ENCODE assay signal across 10 cellular contexts in the genomic region with DNA sequence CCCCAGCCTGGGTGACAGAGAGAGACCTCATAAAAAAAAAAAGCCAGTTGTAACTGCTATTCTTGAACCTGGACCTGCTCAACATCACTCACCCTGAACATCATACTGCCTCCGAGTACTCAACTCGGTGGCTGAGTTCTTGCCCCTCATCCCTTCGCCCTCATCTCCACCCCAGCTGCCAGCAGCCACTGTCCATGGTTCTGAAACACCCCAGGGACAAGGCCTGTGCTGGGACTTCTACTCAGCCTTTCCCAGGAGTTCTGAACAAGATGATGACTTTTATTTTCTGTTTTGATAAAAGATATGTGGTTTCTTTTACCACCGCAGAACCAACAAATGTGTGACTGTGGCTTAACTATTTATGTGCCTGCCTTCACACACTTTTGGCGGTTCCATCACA. TPM values are rescaled to one million over a fixed set of nuclear protein-coding genes. Genes with fewer than 3 reads are reported as not detected.
A peak's percentile ranks its signal among the peaks of the same experiment; 100 is the strongest.
DNase-seq lines count a peak whose midpoint lies in the region; TF ChIP-seq lines count a peak whose summit lies in the region.
"Had no signal": no experiment of that assay in that cellular context is flagged by ENCODE, and none has a peak within 500 bp of the region (broad histone marks: within the 10 kb centered on the region; RNA-seq: fewer than 3 reads in every experiment).

No MANE protein-coding gene starts in this region.

- no CpG with 5 or more reads among the region's 5 CpGs for WGBS in neuronal stem cell (ENCODE audit: extremely low coverage in 2 of 2, insufficient read length in 2 of 2, insufficient replicate concordance in 1 of 2), 2 donors
- WGBS in sigmoid colon, 2 donors = 38 to 41% methylated on average over 5 of the region's 5 CpGs

- H3K4me1 ChIP-seq in neuronal stem cell (ENCODE audit: control insufficient read depth in 2 of 2, insufficient read depth in 1 of 2, low read depth in 1 of 2, low read length in 2 of 2) (no peaks in the 10 kb centered on the region), sigmoid colon (peaks cover 0 to 5% (median 3%) of the 10 kb centered on the region in 4 donors)

- H3K79me1 ChIP-seq in neuronal stem cell (ENCODE audit: low read depth, low read length) = no peaks in the 10 kb centered on the region

- H2AK5ac ChIP-seq in neuronal stem cell (ENCODE audit: low read depth, low read length) = no peak overlapping the region

- H3K27ac ChIP-seq in neuronal stem cell (replicated peaks; ENCODE audit: low read length) = no peak overlapping the region
- no peak overlapping the region for H3K27ac ChIP-seq in sigmoid colon

- intact Hi-C loops in activated CD4-positive, alpha-beta T cell treated with anti-CD3 and anti-CD28 coated beads, Interleukin-2, amount 10 ng/mL, durations not matched to agents 24 days and 14 days (cut with micrococcal nuclease) = loop anchor here (10.0 kb wide), 1 partner anchor 241 kb away; no protein-coding TSS in a partner anchor
- intact Hi-C loops in sigmoid colon (cut with DNase I) = no loop called here

- H3K4me3 Mint-ChIP-seq in activated CD4-positive, alpha-beta T cell treated with anti-CD3 and anti-CD28 coated beads, Interleukin-2, amount 10 ng/mL, durations not matched to agents 24 days and 14 days = no peak overlapping the region
- H3K4me3 Mint-ChIP-seq: B cell, IgD-negative memory B cell had no signal

- no peak for TF ChIP-seq POLR2A in sigmoid colon (IDR thresholded peaks at IDR 0.05)

- no peaks in the 10 kb centered on the region for H3K36me3 ChIP-seq in neuronal stem cell (replicated peaks in 1 of 2; ENCODE audit: control insufficient read depth in 2 of 2, insufficient read depth in 2 of 2, low read length in 2 of 2)
- H3K36me3 ChIP-seq in sigmoid colon = no peaks in the 10 kb centered on the region

- no peak overlapping the region for H3K27ac Mint-ChIP-seq in activated CD4-positive, alpha-beta T cell treated with anti-CD3 and anti-CD28 coated beads, Interleukin-2, amount 10 ng/mL, durations not matched to agents 24 days and 14 days
- H3K27ac Mint-ChIP-seq: B cell, IgD-negative memory B cell had no signal

- no peaks in the 10 kb centered on the region for H3K4me1 Mint-ChIP-seq in activated CD4-positive, alpha-beta T cell treated with anti-CD3 and anti-CD28 coated beads, Interleukin-2, amount 10 ng/mL, durations not matched to agents 24 days and 14 days

- peaks cover 11% of the 10 kb centered on the region for H3K27me3 Mint-ChIP-seq in activated CD4-positive, alpha-beta T cell treated with anti-CD3 and anti-CD28 coated beads, Interleukin-2, amount 10 ng/mL, durations not matched to agents 24 days and 14 days

- no peak overlapping the region for H3K9ac ChIP-seq in neuronal stem cell (ENCODE audit: low read depth, low read length, poor library complexity)

- H3K4me3 ChIP-seq in cardiac fibroblast (replicated peaks in 1 of 2; ENCODE audit: low read depth in 2 of 2, low read length in 2 of 2) = no peak overlapping the region
- no peak overlapping the region for H3K4me3 ChIP-seq in neuronal stem cell (ENCODE audit: low read length in 2 of 2)
- H3K4me3 ChIP-seq in sigmoid colon = no peak overlapping the region

- no peak overlapping the region for H2BK5ac ChIP-seq in neuronal stem cell (ENCODE audit: low read length)

- no peak overlapping the region for H2BK12ac ChIP-seq in neuronal stem cell (ENCODE audit: low read length)

- H3K4ac ChIP-seq in neuronal stem cell (ENCODE audit: low read length) = no peak overlapping the region

- H3K14ac ChIP-seq in neuronal stem cell (ENCODE audit: low read length) = no peak overlapping the region

- H3K27me3 ChIP-seq in neuronal stem cell (ENCODE audit: control insufficient read depth in 3 of 3, insufficient read depth in 3 of 3, low read depth in 1 of 3, low read length in 3 of 3) (peaks cover 0 to 32% (median 16%) of the 10 kb centered on the region in 3 experiments), sigmoid colon (peaks cover 4 to 52% (median 17%) of the 10 kb centered on the region in 3 donors)

- no peak overlapping the region for H3K18ac ChIP-seq in neuronal stem cell (ENCODE audit: low read length)

- no peak overlapping the region for H4K91ac ChIP-seq in neuronal stem cell (ENCODE audit: low read depth, low read length, poor library complexity)

- H3K9me3 ChIP-seq in neuronal stem cell (replicated peaks in 1 of 2; ENCODE audit: control insufficient read depth in 2 of 2, insufficient read depth in 1 of 2, low read depth in 1 of 2, low read length in 2 of 2) = no peaks in the 10 kb centered on the region
- no peaks in the 10 kb centered on the region for H3K9me3 ChIP-seq in sigmoid colon

- H3K9me3 Mint-ChIP-seq in activated CD4-positive, alpha-beta T cell treated with anti-CD3 and anti-CD28 coated beads, Interleukin-2, amount 10 ng/mL, durations not matched to agents 24 days and 14 days = no peaks in the 10 kb centered on the region
- H3K9me3 Mint-ChIP-seq: IgD-negative memory B cell had no signal

- no peak overlapping the region for H3K4me2 ChIP-seq in neuronal stem cell (ENCODE audit: insufficient read depth, low read length, poor library complexity, severe bottlenecking)

- DNase-seq in activated CD4-positive, alpha-beta T cell treated with anti-CD3 and anti-CD28 coated beads, Interleukin-2, amount 10 ng/mL, durations not matched to agents 24 days and 14 days = peak; percentile 82
- no peak for DNase-seq in activated CD4-positive, alpha-beta T cell treated with anti-CD3 and anti-CD28 coated beads, Interleukin-2, amount 50 U/mL, for 4 hours
- DNase-seq in NAMALWA (ENCODE audit: low spot score) (peak; percentile 56), cardiac fibroblast (ENCODE audit: low read depth in 2 of 2) (peak; percentile 4 to 7), neuronal stem cell (ENCODE audit: low spot score) (peak; percentile 74), NCI-H187 treated with DMSO at 0.1 percent for 48 hours (lab: John Stamatoyannopoulos, UW) (no peak), sigmoid colon (no peak), NCI-H446 (lab: John Stamatoyannopoulos, UW) (no peak)

- H3K36me3 Mint-ChIP-seq in activated CD4-positive, alpha-beta T cell treated with anti-CD3 and anti-CD28 coated beads, Interleukin-2, amount 10 ng/mL, durations not matched to agents 24 days and 14 days (ENCODE audit: low read depth) = no peaks in the 10 kb centered on the region
- H3K36me3 Mint-ChIP-seq: IgD-negative memory B cell had no signal

- TF ChIP-seq CTCF in cardiac fibroblast (IDR thresholded peaks at IDR 0.05; ENCODE audit: low read depth, low read length) (no peak), sigmoid colon (IDR thresholded peaks at IDR 0.05) (no peak)

- H4K8ac ChIP-seq in neuronal stem cell (ENCODE audit: low read depth, low read length) = no peak overlapping the region

- TF ChIP-seq EP300 in sigmoid colon (IDR thresholded peaks at IDR 0.05) = no peak

- no peak overlapping the region for H2BK15ac ChIP-seq in neuronal stem cell (ENCODE audit: low read length)

- H3K23ac ChIP-seq in neuronal stem cell (ENCODE audit: low read depth, low read length, poor library complexity) = no peak overlapping the region

- H2AFZ ChIP-seq in neuronal stem cell (ENCODE audit: low read length) = no peak overlapping the region

- no peak overlapping the region for H2BK120ac ChIP-seq in neuronal stem cell (ENCODE audit: low read depth, low read length)

RNA-seq across cellular contexts. Expression of a gene that starts 5.3 kb away (rescaled TPM):
- 0.23 and 0.31 TPM in 2 replicates for total RNA-seq in activated CD4-positive, alpha-beta T cell treated with anti-CD3 and anti-CD28 coated beads, Interleukin-2, amount 10 ng/mL, durations not matched to agents 24 days and 14 days
- 1.1 TPM for polyA plus RNA-seq in neuronal stem cell (2013, experiment 1 of 2)
- 1.3 TPM for polyA plus RNA-seq in neuronal stem cell (2013, experiment 2 of 2)
- under 1 TPM in 2 of 4 donors, not detected in 2; under 0.01 to 0.28 TPM for total RNA-seq in sigmoid colon
- under 1 TPM in 1 of 3 donors, not detected in 2; 0.16 TPM for polyA plus RNA-seq in sigmoid colon
- polyA plus RNA-seq: IgD-negative memory B cell had no signal

Comparison
In these comparisons a context has a peak if more than half of its experiments do, and no peak if none do; other contexts are left out.
1. DNase-seq: peak in activated CD4-positive, alpha-beta T cell treated with anti-CD3 and anti-CD28 coated beads, Interleukin-2, amount 10 ng/mL, durations not matched to agents 24 days and 14 days (single experiment), NAMALWA (single experiment), cardiac fibroblast (2 of 2) and neuronal stem cell (single experiment); none in activated CD4-positive, alpha-beta T cell treated with anti-CD3 and anti-CD28 coated beads, Interleukin-2, amount 50 U/mL, for 4 hours (0 of 2), NCI-H187 treated with DMSO at 0.1 percent for 48 hours (single experiment), sigmoid colon (single experiment) and NCI-H446 (0 of 2).